ENCODE assay signal across 8 cellular contexts in the genomic region with DNA sequence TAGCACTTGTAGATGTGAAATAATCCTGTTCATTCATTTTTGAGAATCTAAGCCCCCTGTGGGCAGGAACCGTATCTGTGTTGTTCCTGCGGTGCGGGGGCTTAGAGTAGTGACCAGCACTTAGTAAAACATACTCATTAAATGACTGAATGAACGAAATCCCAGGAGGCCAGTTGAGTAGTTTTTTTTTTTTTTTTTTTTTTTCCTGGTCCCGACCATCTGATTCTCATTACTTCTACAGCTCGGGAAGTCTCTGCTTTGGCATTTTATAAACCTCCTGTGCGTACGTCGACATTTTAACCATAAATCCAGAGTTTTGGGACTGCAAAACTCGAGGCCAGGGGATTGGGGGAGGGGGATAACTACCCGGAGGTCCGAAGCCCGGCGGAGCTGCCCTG. TPM values are rescaled to one million over a fixed set of nuclear protein-coding genes. Genes with fewer than 3 reads are reported as not detected.
A peak's percentile ranks its signal among the peaks of the same experiment; 100 is the strongest.
DNase-seq lines count a peak whose midpoint lies in the region; ATAC-seq and TF ChIP-seq lines count a peak whose summit lies in the region.

No MANE protein-coding gene starts in this region.

- peak overlapping the region; percentile 31 for H2BK5ac ChIP-seq in neuronal stem cell (ENCODE audit: low read length)

- H3K9ac ChIP-seq in neuronal stem cell (ENCODE audit: low read depth, low read length, poor library complexity), result peak overlapping the region; percentile 74

- H3K14ac ChIP-seq in neuronal stem cell (ENCODE audit: low read length), result no peak overlapping the region

- no peak for TF ChIP-seq CTCF in CD4-positive, alpha-beta T cell (IDR thresholded peaks at IDR 0.05)
- TF ChIP-seq CTCF in Panc1 (IDR thresholded peaks at IDR 0.05) (no peak), omental fat pad (IDR thresholded peaks at IDR 0.05) (no peak)

- H3K4me1 ChIP-seq in Panc1 (ENCODE audit: control insufficient read depth, insufficient read depth, low read length) (peaks cover 69% of the 10 kb centered on the region), neuronal stem cell (ENCODE audit: control insufficient read depth in 2 of 2, insufficient read depth in 1 of 2, low read depth in 1 of 2, low read length in 2 of 2) (peaks cover 13 to 30% of the 10 kb centered on the region in 2 donors)

- H3K79me1 ChIP-seq in neuronal stem cell (ENCODE audit: low read depth, low read length), result no peaks in the 10 kb centered on the region

- intact Hi-C loops in CD4-positive, alpha-beta T cell (cut with DNase I, micrococcal nuclease), result loop anchor here (2.0 to 10.0 kb wide), 6 partner anchors 32 to 1831 kb away; a partner anchor contains a TSS
- intact Hi-C loops in Panc1 (cut with micrococcal nuclease; ENCODE audit: unreplicated experiment), result loop anchor here (2.0 kb wide), 1 partner anchor 30 kb away; no protein-coding TSS in a partner anchor

- no peak overlapping the region for H2BK15ac ChIP-seq in neuronal stem cell (ENCODE audit: low read length)

- peak overlapping the region; percentile 93 for H3K4me3 Mint-ChIP-seq in CD4-positive, alpha-beta T cell

- peak overlapping the region; percentile 53 for H2BK120ac ChIP-seq in neuronal stem cell (ENCODE audit: low read depth, low read length)

- H2AK5ac ChIP-seq in neuronal stem cell (ENCODE audit: low read depth, low read length), result no peak overlapping the region

- H2BK12ac ChIP-seq in neuronal stem cell (ENCODE audit: low read length), result no peak overlapping the region

- H3K4me3 ChIP-seq in Panc1 (ENCODE audit: low read depth in 2 of 2, low read length in 2 of 2) (peak overlapping the region; percentile 55 to 72), neuronal stem cell (ENCODE audit: low read length in 2 of 2) (peak overlapping the region; percentile 46 to 78)

- no peak overlapping the region for H3K23ac ChIP-seq in neuronal stem cell (ENCODE audit: low read depth, low read length, poor library complexity)

- DNase-seq in CD4-positive, alpha-beta T cell, result no peak
- DNase-seq in Panc1 (ENCODE audit: low read depth, low spot score) (no peak), epidermal melanocyte (ENCODE audit: insufficient read length, low spot score) (peak; percentile 47), neuronal stem cell (ENCODE audit: low spot score) (no peak), NCI-H510A treated with DMSO at 0.1 percent for 48 hours (lab: John Stamatoyannopoulos, UW) (no peak), omental fat pad (ENCODE audit: low spot score) (no peak), NCI-H1417 (lab: John Stamatoyannopoulos, UW) (no peak)

- H3K4me1 Mint-ChIP-seq in CD4-positive, alpha-beta T cell (ENCODE audit: low read depth), result peaks cover 66% of the 10 kb centered on the region

- H3K27ac Mint-ChIP-seq in CD4-positive, alpha-beta T cell, result peak overlapping the region; percentile 73

- peak overlapping the region; percentile 97 for H2AFZ ChIP-seq in neuronal stem cell (ENCODE audit: low read length)

- H3K36me3 Mint-ChIP-seq in CD4-positive, alpha-beta T cell (ENCODE audit: low read depth), result no peaks in the 10 kb centered on the region

- no peak overlapping the region for H4K8ac ChIP-seq in neuronal stem cell (ENCODE audit: low read depth, low read length)

- no peaks in the 10 kb centered on the region for H3K9me3 ChIP-seq in CD4-positive, alpha-beta T cell (ENCODE audit: control insufficient read depth, low read length)
- H3K9me3 ChIP-seq in Panc1 (ENCODE audit: control insufficient read depth, insufficient read depth, low read depth, low read length) (no peaks in the 10 kb centered on the region; the same call in 1 of the 2 replicates), neuronal stem cell (replicated peaks in 1 of 2; ENCODE audit: control insufficient read depth in 2 of 2, insufficient read depth in 1 of 2, low read depth in 1 of 2, low read length in 2 of 2) (peaks cover 0 to 3% of the 10 kb centered on the region in 2 donors)

- no peak overlapping the region for H3K4ac ChIP-seq in neuronal stem cell (ENCODE audit: low read length)

- POLR2A ChIA-PET in CD4-positive, alpha-beta T cell (lab: Charles Lee), result interaction anchor here (0.7 to 3.4 kb wide), 12 partner anchors 12 to 387 kb away, joined by 3 to 16 read pairs (median 4); a partner anchor contains a TSS
- POLR2A ChIA-PET in Panc1 (lab: Charles Lee), result no interaction called here

- no peak overlapping the region for H4K91ac ChIP-seq in neuronal stem cell (ENCODE audit: low read depth, low read length, poor library complexity)

- peak overlapping the region; percentile 72 for H3K4me2 ChIP-seq in neuronal stem cell (ENCODE audit: insufficient read depth, low read length, poor library complexity, severe bottlenecking)

- H3K18ac ChIP-seq in neuronal stem cell (ENCODE audit: low read length), result peak overlapping the region; percentile 97

- CTCF ChIA-PET in CD4-positive, alpha-beta T cell (lab: Charles Lee), result interaction anchor here (0.6 to 1.8 kb wide), 3 partner anchors 31 to 137 kb away, joined by 3 to 5 read pairs (median 4); a partner anchor contains a TSS
- CTCF ChIA-PET in Panc1 (lab: Charles Lee), result interaction anchor here (0.6 kb wide), 1 partner anchor 35 kb away, joined by 3 read pairs; no protein-coding TSS in a partner anchor

- H3K9me3 Mint-ChIP-seq in CD4-positive, alpha-beta T cell, result no peaks in the 10 kb centered on the region

- in situ Hi-C loops in Panc1 (cut with HindIII; ENCODE audit: low pct_unique_long_range_greater_than_20kb, low sequenced_read_pairs), result no loop called here

- BruUV-seq in Panc1 (replicated peaks; lab: Mats Ljungman, UMichigan), result no TSS peak

- no CpG with 5 or more reads among the region's 14 CpGs for WGBS in neuronal stem cell (ENCODE audit: extremely low coverage in 2 of 2, insufficient read length in 2 of 2, insufficient replicate concordance in 1 of 2), 2 donors

- no peak for ATAC-seq in CD4-positive, alpha-beta T cell (ENCODE audit: poor library complexity)
- ATAC-seq in Panc1, result no peak
- ATAC-seq in omental fat pad (ENCODE audit: low FRiP score), result no peak
- ATAC-seq in HG03095 (IDR thresholded peaks at IDR 0.05; ENCODE audit: unreplicated experiment), result no peak

- H3K36me3 ChIP-seq in Panc1 (ENCODE audit: control insufficient read depth, insufficient read depth, low read length) (no peaks in the 10 kb centered on the region), neuronal stem cell (replicated peaks in 1 of 2; ENCODE audit: control insufficient read depth in 2 of 2, insufficient read depth in 2 of 2, low read length in 2 of 2) (no peaks in the 10 kb centered on the region)

- H3K27ac ChIP-seq in CD4-positive, alpha-beta T cell (ENCODE audit: low read depth, low read length), result peak overlapping the region; percentile 56
- H3K27ac ChIP-seq in Panc1 (ENCODE audit: low read length) (peak overlapping the region; percentile 99), neuronal stem cell (replicated peaks; ENCODE audit: low read length) (peak overlapping the region; percentile 86)

- H3K27me3 ChIP-seq in CD4-positive, alpha-beta T cell (ENCODE audit: control insufficient read depth, insufficient read depth, low read length), result no peaks in the 10 kb centered on the region
- H3K27me3 ChIP-seq in Panc1 (ENCODE audit: control insufficient read depth, insufficient read depth, low read length) (no peaks in the 10 kb centered on the region), neuronal stem cell (ENCODE audit: control insufficient read depth in 3 of 3, insufficient read depth in 3 of 3, low read depth in 1 of 3, low read length in 3 of 3) (no peaks in the 10 kb centered on the region)

- no peaks in the 10 kb centered on the region for H3K27me3 Mint-ChIP-seq in CD4-positive, alpha-beta T cell

RNA-seq across cellular contexts. Expression of a gene that starts 31.5 kb away (rescaled TPM):
- under 1 TPM; 0.16 to 0.34 TPM for total RNA-seq in CD4-positive, alpha-beta T cell
- 35.6 TPM for total RNA-seq in Panc1 (2021; ENCODE audit: unreplicated experiment)
- 50.9 TPM for polyA plus RNA-seq in Panc1 (2012; ENCODE audit: insufficient read length)
- 10.5 TPM for polyA plus RNA-seq in neuronal stem cell (2013, experiment 1 of 2)
- 11.3 TPM for polyA plus RNA-seq in neuronal stem cell (2013, experiment 2 of 2)
- total RNA-seq in omental fat pad, result 10 to 100 TPM; 40.4 to 93.5 (median 47.3) TPM

Comparison
In these comparisons a context has a peak if more than half of its experiments do, and no peak if none do; other contexts are left out.
1. RNA of a gene that starts 31.5 kb away (total RNA-seq): 40.4 to 93.5 TPM in omental fat pad and 35.6 TPM in Panc1 (single experiment); 0.16 to 0.34 TPM in CD4-positive, alpha-beta T cell; every median in the first group is over 10 times any median in the second.
2. Peak in every context shown above with its lines, with median percentiles within 50 percentile points of each other: H3K27ac ChIP-seq.